Comparison of ENCODE assay signal across 17 cellular contexts in genomic region chr5:73938938-73939320, GRCh38.
DNase-seq lines count a peak whose midpoint lies in the region; ATAC-seq and TF ChIP-seq lines count a peak whose summit lies in the region.
"Had no signal": no experiment of that assay in that cellular context is flagged by ENCODE, and none has a peak within 500 bp of the region (broad histone marks: within the 10 kb centered on the region; RNA-seq: fewer than 3 reads in every experiment).

No MANE protein-coding gene starts in this region.

- peaks cover under 1% of the 10 kb centered on the region for H3K9me3 Mint-ChIP-seq in MCF 10A (ENCODE audit: unreplicated experiment)

- peak overlapping the region; percentile 98 for H3K27ac Mint-ChIP-seq in MCF 10A (ENCODE audit: low read depth, unreplicated experiment)
- H3K27ac Mint-ChIP-seq: activated CD8-positive, alpha-beta memory T cell treated with anti-CD3 and anti-CD28 coated beads, Interleukin-2, amount 10 ng/mL, durations not matched to agents 7 days and 5 days; activated naive CD8-positive, alpha-beta T cell had no signal

- H3K36me3 ChIP-seq in OCI-LY7 (ENCODE audit: insufficient read depth, low read length) (no peaks in the 10 kb centered on the region), mesodermal cell (ENCODE audit: control insufficient read depth, insufficient read depth, low read length) (no peaks in the 10 kb centered on the region), H7 (replicated peaks; ENCODE audit: control insufficient read depth, insufficient read depth, low read length) (no peaks in the 10 kb centered on the region)
- H3K36me3 ChIP-seq: neutrophil had no signal

- H3K36me3 Mint-ChIP-seq in MCF 10A (ENCODE audit: insufficient read depth, unreplicated experiment): peaks cover 12% of the 10 kb centered on the region
- H3K36me3 Mint-ChIP-seq: activated CD8-positive, alpha-beta memory T cell treated with anti-CD3 and anti-CD28 coated beads, Interleukin-2, amount 10 ng/mL, durations not matched to agents 7 days and 5 days; activated naive CD8-positive, alpha-beta T cell had no signal

- no peak overlapping the region for H3K4me2 ChIP-seq in OCI-LY7 (ENCODE audit: low read length)

- H3K9me2 ChIP-seq in OCI-LY7 (ENCODE audit: insufficient read depth, low read length): no peaks in the 10 kb centered on the region

- intact Hi-C loops in OCI-LY7 (cut with micrococcal nuclease; ENCODE audit: unreplicated experiment): no loop called here
- intact Hi-C loops in MCF 10A (cut with micrococcal nuclease): loop anchor here (1.0 to 2.0 kb wide), 2 partner anchors 96 to 704 kb away; no protein-coding TSS in a partner anchor

- BruUV-seq in OCI-LY7 (replicated peaks; lab: Mats Ljungman, UMichigan) (no TSS peak), MCF 10A (replicated peaks; lab: Mats Ljungman, UMichigan) (no TSS peak)

- peak overlapping the region; percentile 64; the same call in 1 of the 2 replicates for H2AFZ ChIP-seq in OCI-LY7 (ENCODE audit: low read length)

- CTCF ChIA-PET in OCI-LY7 (lab: Charles Lee; ENCODE audit: unreplicated experiment) (no interaction called here), MCF 10A (lab: Yijun Ruan, JAX) (interaction anchor here (0.6 to 1.6 kb wide), 5 partner anchors 37 to 1326 kb away, joined by 3 to 4 read pairs (median 3); no protein-coding TSS in a partner anchor)

- TF ChIP-seq CTCF in OCI-LY7 (conservative IDR thresholded peaks at IDR 0.05; ENCODE audit: low read length) (no peak), MCF 10A (IDR thresholded peaks at IDR 0.05; ENCODE audit: unreplicated experiment) (no peak)

- peak overlapping the region; percentile 60 for H3K4me3 Mint-ChIP-seq in MCF 10A (ENCODE audit: unreplicated experiment)
- H3K4me3 Mint-ChIP-seq: activated CD8-positive, alpha-beta memory T cell treated with anti-CD3 and anti-CD28 coated beads, Interleukin-2, amount 10 ng/mL, durations not matched to agents 7 days and 5 days; activated naive CD8-positive, alpha-beta T cell had no signal

- H3K27me3 Mint-ChIP-seq in MCF 10A (ENCODE audit: insufficient read depth, unreplicated experiment): no peaks in the 10 kb centered on the region

- ATAC-seq in HG02588 (IDR thresholded peaks at IDR 0.05; ENCODE audit: unreplicated experiment) (no peak), GM18858 (IDR thresholded peaks at IDR 0.05; ENCODE audit: unreplicated experiment) (no peak)
- ATAC-seq: activated CD8-positive, alpha-beta memory T cell treated with anti-CD3 and anti-CD28 coated beads, Interleukin-2, amount 10 ng/mL, durations not matched to agents 7 days and 5 days; left lobe of liver had no signal

- H3K27ac ChIP-seq in OCI-LY7 (ENCODE audit: low read depth, low read length, poor library complexity, severe bottlenecking) (no peak overlapping the region), mesodermal cell (ENCODE audit: low read depth, low read length, severe bottlenecking) (peak overlapping the region; percentile 71)
- H3K27ac ChIP-seq: neutrophil, testis had no signal

- no peaks in the 10 kb centered on the region for H3K79me2 ChIP-seq in OCI-LY7 (ENCODE audit: insufficient read depth, low read depth, low read length)

- peaks cover 1% of the 10 kb centered on the region; the same call in 1 of the 2 replicates for H3K9me3 ChIP-seq in OCI-LY7 (ENCODE audit: low read length)
- no peaks in the 10 kb centered on the region for H3K9me3 ChIP-seq in mesodermal cell (ENCODE audit: control insufficient read depth, low read length)
- H3K9me3 ChIP-seq: neutrophil, testis had no signal

- peaks cover 47% of the 10 kb centered on the region for H3K4me1 Mint-ChIP-seq in MCF 10A (ENCODE audit: insufficient read depth, unreplicated experiment)
- H3K4me1 Mint-ChIP-seq: activated CD8-positive, alpha-beta memory T cell treated with anti-CD3 and anti-CD28 coated beads, Interleukin-2, amount 10 ng/mL, durations not matched to agents 7 days and 5 days had no signal

- no peaks in the 10 kb centered on the region for H4K20me1 ChIP-seq in OCI-LY7 (ENCODE audit: insufficient read depth, low read length)

- H3K4me3 ChIP-seq in OCI-LY7 (ENCODE audit: low read depth, low read length, poor library complexity, severe bottlenecking) (no peak overlapping the region), mesodermal cell (ENCODE audit: extremely low read depth, insufficient read depth, low read length, poor library complexity, severe bottlenecking) (no peak overlapping the region), H7 (ENCODE audit: insufficient read depth, low read depth, low read length) (no peak overlapping the region)
- H3K4me3 ChIP-seq: testis had no signal

- POLR2A ChIA-PET in OCI-LY7 (lab: Charles Lee): interaction anchor here (0.7 to 1.8 kb wide), 3 partner anchors 9 to 1089 kb away, joined by 3 to 7 read pairs (median 3); no protein-coding TSS in a partner anchor
- POLR2A ChIA-PET in MCF 10A (lab: Yijun Ruan, JAX): interaction anchor here (0.6 to 2.0 kb wide), 11 partner anchors 17 to 704 kb away, joined by 3 to 15 read pairs (median 4); partner anchors contain the start of gene ENC1

- no peaks in the 10 kb centered on the region for H3K27me3 ChIP-seq in H7 (ENCODE audit: control insufficient read depth, insufficient read depth, low read length)
- H3K27me3 ChIP-seq: neutrophil, testis had no signal

- peaks cover 12% of the 10 kb centered on the region for H3K4me1 ChIP-seq in OCI-LY7 (ENCODE audit: insufficient read depth, low read length, poor library complexity, severe bottlenecking)
- H3K4me1 ChIP-seq in mesodermal cell (ENCODE audit: control insufficient read depth, insufficient read depth, low read length, poor library complexity, severe bottlenecking): peaks cover 10% of the 10 kb centered on the region
- H3K4me1 ChIP-seq: testis had no signal

- WGBS in mesodermal cell (ENCODE audit: insufficient coverage in 2 of 2), 2 experiments: 94 to 96% methylated on average over 5 of the region's 5 CpGs

- DNase-seq in OCI-LY7 (ENCODE audit: low spot score) (no peak), MCF 10A (ENCODE audit: unreplicated experiment) (no peak), H7 (no peak), amygdala (lab: John Stamatoyannopoulos, UW) (no peak)
- DNase-seq: activated CD4-positive, alpha-beta T cell treated with anti-CD3 and anti-CD28 coated beads for 48 hours; activated CD8-positive, alpha-beta memory T cell treated with anti-CD3 and anti-CD28 coated beads, Interleukin-2, amount 10 ng/mL, durations not matched to agents 7 days and 5 days; NCI-H1694 treated with DMSO at 0.1 percent for 48 hours; NCI-H2227 treated with DMSO at 0.1 percent for 48 hours; retina; stimulated activated CD4-positive, alpha-beta T cell treated with anti-CD3 and anti-CD28 coated beads, Interleukin-15, amount 100 ng/mL, for 24 hours; testis had no signal
